ENCODE assay signal across 31 cellular contexts in the genomic region with DNA sequence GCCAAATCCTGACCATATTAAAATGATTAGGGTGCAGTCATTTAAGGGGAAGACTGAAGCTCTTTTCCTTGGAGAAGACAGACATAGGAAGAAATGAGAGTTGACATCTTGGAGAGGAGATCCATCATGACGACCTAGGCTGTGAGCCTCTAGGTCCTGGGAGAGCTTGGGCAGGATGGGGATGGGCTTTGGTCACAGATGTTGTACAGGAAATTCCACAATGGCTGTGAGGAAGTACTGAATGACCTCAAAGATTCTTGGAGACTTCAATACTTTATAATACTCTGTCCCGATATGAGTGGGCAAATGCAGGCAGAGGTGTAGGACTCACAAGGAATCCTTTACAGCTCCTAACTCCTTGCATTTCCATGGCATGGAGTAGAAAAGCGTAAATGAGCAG.
"Had no signal": no experiment of that assay in that cellular context is flagged by ENCODE, and none has a peak within 500 bp of the region (broad histone marks: within the 10 kb centered on the region; RNA-seq: fewer than 3 reads in every experiment).

No MANE protein-coding gene starts in this region.

- H3K27me3 ChIP-seq: ascending aorta, brain microvascular endothelial cell, foreskin keratinocyte, gastrocnemius medialis, heart right ventricle had no signal

- H3K27me3 Mint-ChIP-seq: activated naive CD8-positive, alpha-beta T cell treated with anti-CD3 and anti-CD28 coated beads, Interleukin-2, amount 10 ng/mL, durations not matched to agents 7 days and 5 days had no signal

- H3K36me3 Mint-ChIP-seq: activated CD8-positive, alpha-beta memory T cell treated with anti-CD3 and anti-CD28 coated beads, Interleukin-2, amount 10 ng/mL, durations not matched to agents 7 days and 5 days; activated naive CD4-positive, alpha-beta T cell treated with anti-CD3 and anti-CD28 coated beads, Interleukin-2, amount 10 ng/mL, durations not matched to agents 7 days and 5 days; activated naive CD4-positive, alpha-beta T cell treated with anti-CD3 and anti-CD28 coated beads, Interleukin-2, amount 50 U/mL, for 72 hours; activated naive CD8-positive, alpha-beta T cell treated with anti-CD3 and anti-CD28 coated beads, Interleukin-2, amount 10 ng/mL, durations not matched to agents 7 days and 5 days had no signal

- H3K27ac ChIP-seq: ascending aorta, brain microvascular endothelial cell, foreskin keratinocyte, gastrocnemius medialis, heart right ventricle, WERI-Rb-1 had no signal

- H3K4me3 ChIP-seq: ascending aorta, gastrocnemius medialis, heart right ventricle had no signal

- H3K9me3 ChIP-seq: ascending aorta, gastrocnemius medialis, heart right ventricle had no signal

- H3K36me3 ChIP-seq: ascending aorta, brain microvascular endothelial cell, gastrocnemius medialis, heart right ventricle, WERI-Rb-1 had no signal

- H3K9me3 Mint-ChIP-seq: activated B cell treated with CpG ODN at 0.5 μM for 24 hours; activated naive CD4-positive, alpha-beta T cell treated with anti-CD3 and anti-CD28 coated beads, Interleukin-2, amount 10 ng/mL, durations not matched to agents 7 days and 5 days; activated naive CD4-positive, alpha-beta T cell treated with anti-CD3 and anti-CD28 coated beads, Interleukin-2, amount 50 U/mL, for 72 hours; activated naive CD8-positive, alpha-beta T cell treated with anti-CD3 and anti-CD28 coated beads, Interleukin-2, amount 10 ng/mL, durations not matched to agents 7 days and 5 days; activated T-cell treated with anti-CD3 and anti-CD28 coated beads, Interleukin-2, amount 50 U/mL, for 72 hours; central memory CD8-positive, alpha-beta T cell; T-helper 2 cell treated with Interferon-gamma antibody and Interleukin-4, amounts not matched to agents 5 μg/mL and 100 μg/mL, for 36 hours had no signal

- H3K4me3 Mint-ChIP-seq: activated B cell treated with CpG ODN at 0.5 μM for 24 hours; activated CD8-positive, alpha-beta memory T cell treated with anti-CD3 and anti-CD28 coated beads, Interleukin-2, amount 10 ng/mL, durations not matched to agents 7 days and 5 days; activated CD8-positive, alpha-beta T cell treated with anti-CD3 and anti-CD28 coated beads, Interleukin-2, amount 10 ng/mL, durations not matched to agents 7 days and 5 days; activated naive CD4-positive, alpha-beta T cell treated with anti-CD3 and anti-CD28 coated beads, Interleukin-2, amount 10 ng/mL, durations not matched to agents 7 days and 5 days; activated naive CD8-positive, alpha-beta T cell treated with anti-CD3 and anti-CD28 coated beads, Interleukin-2, amount 10 ng/mL, durations not matched to agents 7 days and 5 days; activated T-cell treated with anti-CD3 and anti-CD28 coated beads, Interleukin-2, amount 50 U/mL, for 72 hours; central memory CD8-positive, alpha-beta T cell; T-helper 17 cell; T-helper 2 cell treated with Interferon-gamma antibody and Interleukin-4, amounts not matched to agents 5 μg/mL and 100 μg/mL, for 36 hours had no signal

- H3K27ac Mint-ChIP-seq: activated B cell treated with CpG ODN at 0.5 μM for 24 hours; activated CD8-positive, alpha-beta memory T cell treated with anti-CD3 and anti-CD28 coated beads, Interleukin-2, amount 10 ng/mL, durations not matched to agents 7 days and 5 days; activated CD8-positive, alpha-beta T cell treated with anti-CD3 and anti-CD28 coated beads, Interleukin-2, amount 10 ng/mL, durations not matched to agents 7 days and 5 days; activated naive CD4-positive, alpha-beta T cell treated with anti-CD3 and anti-CD28 coated beads, Interleukin-2, amount 10 ng/mL, durations not matched to agents 7 days and 5 days; activated naive CD4-positive, alpha-beta T cell treated with anti-CD3 and anti-CD28 coated beads, Interleukin-2, amount 50 U/mL, for 72 hours; activated naive CD8-positive, alpha-beta T cell treated with anti-CD3 and anti-CD28 coated beads, Interleukin-2, amount 10 ng/mL, durations not matched to agents 7 days and 5 days; activated T-cell treated with anti-CD3 and anti-CD28 coated beads, Interleukin-2, amount 50 U/mL, for 72 hours; T-helper 17 cell; T-helper 2 cell treated with Interferon-gamma antibody and Interleukin-4, amounts not matched to agents 5 μg/mL and 100 μg/mL, for 36 hours had no signal

- FAIRE-seq: bronchial epithelial cell, colon, endometrium had no signal

- H3K4me1 Mint-ChIP-seq: activated B cell treated with CpG ODN at 0.5 μM for 24 hours; activated CD8-positive, alpha-beta memory T cell treated with anti-CD3 and anti-CD28 coated beads, Interleukin-2, amount 10 ng/mL, durations not matched to agents 7 days and 5 days; activated naive CD4-positive, alpha-beta T cell treated with anti-CD3 and anti-CD28 coated beads, Interleukin-2, amount 10 ng/mL, durations not matched to agents 7 days and 5 days; activated naive CD8-positive, alpha-beta T cell treated with anti-CD3 and anti-CD28 coated beads, Interleukin-2, amount 10 ng/mL, durations not matched to agents 7 days and 5 days; central memory CD8-positive, alpha-beta T cell; T-helper 17 cell had no signal

- DNase-seq: activated B cell treated with CpG ODN at 0.5 μM for 24 hours; activated CD4-positive, alpha-beta T cell treated with anti-CD3 and anti-CD28 coated beads for 48 hours; activated CD4-positive, alpha-beta T cell treated with anti-CD3 and anti-CD28 coated beads, Interleukin-2, amount 50 U/mL, for 1 hour; activated CD4-positive, alpha-beta T cell treated with anti-CD3 and anti-CD28 coated beads, Interleukin-2, amount 50 U/mL, for 48 hours; activated CD8-positive, alpha-beta memory T cell treated with anti-CD3 and anti-CD28 coated beads, Interleukin-2, amount 10 ng/mL, durations not matched to agents 7 days and 5 days; activated CD8-positive, alpha-beta memory T cell treated with anti-CD3 and anti-CD28 coated beads, Interleukin-2, amount 50 U/mL, for 4 hours; activated CD8-positive, alpha-beta T cell treated with anti-CD3 and anti-CD28 coated beads, Interleukin-2, amount 10 ng/mL, durations not matched to agents 7 days and 5 days; activated gamma-delta T cell; activated naive CD4-positive, alpha-beta T cell; activated naive CD4-positive, alpha-beta T cell treated with anti-CD3 and anti-CD28 coated beads, Interleukin-2, amount 10 ng/mL, durations not matched to agents 7 days and 5 days; activated naive CD8-positive, alpha-beta T cell treated with anti-CD3 and anti-CD28 coated beads, Interleukin-2, amount 10 ng/mL, durations not matched to agents 7 days and 5 days; activated T-cell treated with anti-CD3 and anti-CD28 coated beads, Interleukin-2, amount 50 U/mL, for 1 hour; activated T-cell treated with anti-CD3 and anti-CD28 coated beads, Interleukin-2, amount 50 U/mL, for 72 hours; brain microvascular endothelial cell; cortex of kidney; effector CD8-positive, alpha-beta T cell; foreskin keratinocyte; gastrocnemius medialis; heart right ventricle; SW 1271; T-helper 1 cell; T-helper 17 cell; T1000; WERI-Rb-1 had no signal

- H3K4me1 ChIP-seq: gastrocnemius medialis had no signal
